25 cellular contexts compared by ENCODE assay signal in the genomic region with DNA sequence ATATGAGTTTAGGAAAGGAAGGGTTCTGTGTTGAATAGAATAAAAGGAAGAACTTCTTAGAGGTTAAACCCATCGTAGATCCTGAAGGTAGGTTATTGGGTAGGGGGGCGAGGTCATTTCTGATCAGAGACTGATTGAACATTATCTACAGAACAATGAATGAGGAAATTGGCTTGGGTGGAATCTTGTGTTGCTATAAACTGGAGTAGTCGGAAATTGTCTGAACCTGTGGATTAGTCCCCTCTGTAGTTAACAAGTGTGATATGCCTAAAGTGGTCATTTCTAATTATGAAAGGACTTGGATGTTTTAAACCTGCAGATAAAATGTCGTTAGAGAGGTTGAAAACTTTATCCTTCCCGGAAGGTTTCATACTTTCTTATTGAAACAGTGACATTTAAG. TPM values are rescaled to one million over a fixed set of nuclear protein-coding genes. Genes with fewer than 3 reads are reported as not detected.
DNase-seq lines count a peak whose midpoint lies in the region; ATAC-seq, FAIRE-seq and TF ChIP-seq lines count a peak whose summit lies in the region.
"Had no signal": no experiment of that assay in that cellular context is flagged by ENCODE, and none has a peak within 500 bp of the region (broad histone marks: within the 10 kb centered on the region; RNA-seq: fewer than 3 reads in every experiment).

No MANE protein-coding gene starts in this region.

- H3K4me3 Mint-ChIP-seq in CD8-positive, alpha-beta memory T cell: peak overlapping the region in 5 of 7 donors; percentile 2 to 39 (median 14)
- peak overlapping the region; percentile 6 for H3K4me3 Mint-ChIP-seq in activated T-helper 17 cell treated with anti-CD3 and anti-CD28 coated beads, Interleukin-2, amount 50 U/mL, for 72 hours

- H3K4me1 Mint-ChIP-seq in CD8-positive, alpha-beta memory T cell: peaks cover 64 to 84% (median 83%) of the 10 kb centered on the region in 3 donors
- peaks cover 26% of the 10 kb centered on the region for H3K4me1 Mint-ChIP-seq in activated T-helper 17 cell treated with anti-CD3 and anti-CD28 coated beads, Interleukin-2, amount 50 U/mL, for 72 hours

- no peaks in the 10 kb centered on the region for H3K27me3 ChIP-seq in CD8-positive, alpha-beta memory T cell (ENCODE audit: insufficient read depth, low read length, poor library complexity, severe bottlenecking)
- no peaks in the 10 kb centered on the region for H3K27me3 ChIP-seq in neutrophil
- H3K27me3 ChIP-seq: BLaER1, MG63, SJCRH30 had no signal

- H3K27ac Mint-ChIP-seq in CD8-positive, alpha-beta memory T cell: peak overlapping the region in 5 of 8 donors; percentile 6 to 77 (median 34)
- H3K27ac Mint-ChIP-seq in activated T-helper 17 cell treated with anti-CD3 and anti-CD28 coated beads, Interleukin-2, amount 50 U/mL, for 72 hours: peak overlapping the region; percentile 7

- H3K9me3 ChIP-seq in A549 (no peaks in the 10 kb centered on the region), neutrophil (no peaks in the 10 kb centered on the region)
- H3K9me3 ChIP-seq in CD8-positive, alpha-beta memory T cell (ENCODE audit: low read length): no peaks in the 10 kb centered on the region
- H3K9me3 ChIP-seq: BLaER1, MG63, SJCRH30 had no signal

- no peak overlapping the region for H3K4me2 ChIP-seq in A549
- H3K4me2 ChIP-seq: BLaER1, PC-9 had no signal

- no peak for TF ChIP-seq POLR2A in A549 (IDR thresholded peaks at IDR 0.05; ENCODE audit: low read length)

- peaks cover 5% of the 10 kb centered on the region for H3K36me3 ChIP-seq in CD8-positive, alpha-beta memory T cell (ENCODE audit: insufficient read depth, low read length)
- H3K36me3 ChIP-seq in neutrophil: no peaks in the 10 kb centered on the region
- H3K36me3 ChIP-seq: BLaER1, MG63 had no signal

- DNase-seq in A549 (ENCODE audit: low read depth in 1 of 2, low spot score in 1 of 2) (no peak), foreskin fibroblast (no peak), NCI-H187 (lab: John Stamatoyannopoulos, UW) (no peak)
- no peak for DNase-seq in CD8-positive, alpha-beta memory T cell
- no peak for DNase-seq in NK-92 treated with Interleukin-12 subunit alpha and Interleukin-12 subunit beta, amount 100 ng/mL, for 24 hours (lab: John Stamatoyannopoulos, UW)
- DNase-seq: DMS53, HCEC 1CT, KG1, MG63, NCI-H1105 treated with DMSO at 0.1 percent for 48 hours, NCI-H146, NCI-H2029, NCI-H446, NCI-H524 treated with DMSO at 0.1 percent for 48 hours, NCI-H774, PC-9, SJCRH30 had no signal

- H3K4me1 ChIP-seq in A549 (peaks cover 19% of the 10 kb centered on the region), neutrophil (ENCODE audit: control insufficient read depth in 1 of 2, insufficient read depth in 1 of 2, low read depth in 1 of 2, low read length in 1 of 2) (peaks cover 75 to 81% of the 10 kb centered on the region in 2 experiments)
- H3K4me1 ChIP-seq in CD8-positive, alpha-beta memory T cell (ENCODE audit: insufficient read depth, low read length): peaks cover 34% of the 10 kb centered on the region
- H3K4me1 ChIP-seq: BLaER1, SJCRH30 had no signal

- POLR2A ChIA-PET in A549 (lab: Yijun Ruan, JAX): no interaction called here
- POLR2A ChIA-PET in CD8-positive, alpha-beta memory T cell (lab: Charles Lee): no interaction called here

- TF ChIP-seq CTCF in A549 (IDR thresholded peaks at IDR 0.05) (no peak), neutrophil (IDR thresholded peaks at IDR 0.05) (no peak), foreskin fibroblast (IDR thresholded peaks at IDR 0.05; ENCODE audit: low read depth, low read length) (no peak)

- WGBS in A549 (ENCODE audit: missing lambda C conversion rate): 83% methylated on average over 5 of the region's 5 CpGs

- no peaks in the 10 kb centered on the region for H3K9me3 Mint-ChIP-seq in CD8-positive, alpha-beta memory T cell
- H3K9me3 Mint-ChIP-seq in activated T-helper 17 cell treated with anti-CD3 and anti-CD28 coated beads, Interleukin-2, amount 50 U/mL, for 72 hours: no peaks in the 10 kb centered on the region

- peaks cover 0 to 42% (median 2%) of the 10 kb centered on the region in 3 donors for H3K36me3 Mint-ChIP-seq in CD8-positive, alpha-beta memory T cell
- H3K36me3 Mint-ChIP-seq in activated T-helper 17 cell treated with anti-CD3 and anti-CD28 coated beads, Interleukin-2, amount 50 U/mL, for 72 hours (ENCODE audit: low read depth): peaks cover 32% of the 10 kb centered on the region

- no peaks in the 10 kb centered on the region for H3K27me3 Mint-ChIP-seq in CD8-positive, alpha-beta memory T cell
- H3K27me3 Mint-ChIP-seq in activated T-helper 17 cell treated with anti-CD3 and anti-CD28 coated beads, Interleukin-2, amount 50 U/mL, for 72 hours: no peaks in the 10 kb centered on the region

- ATAC-seq in A549: no peak
- ATAC-seq in activated T-helper 17 cell treated with anti-CD3 and anti-CD28 coated beads, Interleukin-2, amount 50 U/mL, for 72 hours (replicated peaks): no peak
- ATAC-seq in GM18502 (IDR thresholded peaks at IDR 0.05; ENCODE audit: poor library complexity, unreplicated experiment): no peak
- ATAC-seq: Right ventricle myocardium inferior, SK-N-SH treated with all-trans-retinoic acid at 6 μM for 48 hours had no signal

- H3K27ac ChIP-seq in A549: no peak overlapping the region
- H3K27ac ChIP-seq in CD8-positive, alpha-beta memory T cell (ENCODE audit: low read depth, low read length): no peak overlapping the region
- H3K27ac ChIP-seq in neutrophil: peak overlapping the region; percentile 83
- H3K27ac ChIP-seq: BLaER1, PC-9, SJCRH30 had no signal

- FAIRE-seq in A549 (lab: Jason Lieb, UNC): peak; percentile 85
- FAIRE-seq: H1, HTR-8/SVneo had no signal

- TF ChIP-seq EP300 in A549 (IDR thresholded peaks at IDR 0.05): no peak

- H3K4me3 ChIP-seq in A549 (no peak overlapping the region), neutrophil (ENCODE audit: low read depth in 1 of 2, low read length in 1 of 2) (peak overlapping the region; percentile 48), foreskin fibroblast (ENCODE audit: low read depth in 1 of 2, low read length in 2 of 2) (no peak overlapping the region)
- no peak overlapping the region for H3K4me3 ChIP-seq in CD8-positive, alpha-beta memory T cell (ENCODE audit: low read length)
- H3K4me3 ChIP-seq: BLaER1, MG63, PC-9, SJCRH30 had no signal

- TF ChIP-seq RAD21 in A549 (conservative IDR thresholded peaks at IDR 0.05 in 1 of 2, IDR thresholded peaks at IDR 0.05 in 1 of 2): no peak

- CTCF ChIA-PET in A549 (lab: Yijun Ruan, JAX): interaction anchor here (0.8 kb wide), 1 partner anchor 115 kb away, joined by 3 read pairs; no protein-coding TSS in a partner anchor
- CTCF ChIA-PET in CD8-positive, alpha-beta memory T cell (lab: Charles Lee): no interaction called here

TF ChIP-seq in A549, 52 proteins besides CTCF, POLR2A, EP300 and RAD21:
- TF ChIP-seq ZNF302 (CRISPR knock-in tag; IDR thresholded peaks at IDR 0.05): no peak
- TF ChIP-seq NFE2L2 (conservative IDR thresholded peaks at IDR 0.05; ENCODE audit: low read length): no peak
- TF ChIP-seq HDAC2 (IDR thresholded peaks at IDR 0.05): no peak

RNA-seq across cellular contexts. Expression of gene EML4, which starts 42.1 kb away (rescaled TPM):
- polyA plus RNA-seq in A549 (2011; rRNA removed) (115 and 130 TPM in 2 replicates), A549 (2017; fragmentation: RNase III; extraction: RNeasy Plus Mini Kit Qiagen cat#74134 plus additional on column Dnase treatment) (34.6 to 39.0 TPM (median 36.3 TPM) in 3 replicates)
- 23.2 and 24.9 TPM in 2 replicates for polyA plus RNA-seq in A549 (2012; cell fraction: cytosol; rRNA removed)
- 20.9 and 29.1 TPM in 2 replicates for polyA plus RNA-seq in A549 (2012; cell fraction: nucleus; rRNA removed)
- 88.9 and 93.5 TPM in 2 replicates for polyA minus RNA-seq in A549 (2011; rRNA and poly(A)+ RNA removed)
- total RNA-seq in CD8-positive, alpha-beta memory T cell: 10 to 100 TPM; 58.0 to 61.5 TPM
- 70.8 TPM for polyA plus RNA-seq in CD8-positive, alpha-beta memory T cell
- total RNA-seq in activated T-helper 17 cell treated with anti-CD3 and anti-CD28 coated beads, Interleukin-2, amount 50 U/mL, for 72 hours: 10 to 100 TPM; 69.9 to 93.7 TPM

Comparison
In these comparisons a context has a peak if more than half of its experiments do, and no peak if none do; other contexts are left out.
1. H3K4me3 ChIP-seq: peak in neutrophil (2 of 2); none in A549 (single experiment), CD8-positive, alpha-beta memory T cell (single experiment) and foreskin fibroblast (0 of 2).